In genomic region chr4:1285790-1286553, GRCh38 we compare ENCODE assay signal across 9 cellular contexts. TPM values are rescaled to one million over a fixed set of nuclear protein-coding genes. Genes with fewer than 3 reads are reported as not detected.
DNase-seq lines count a peak whose midpoint lies in the region; ATAC-seq and TF ChIP-seq lines count a peak whose summit lies in the region.
"Had no signal": no experiment of that assay in that cellular context is flagged by ENCODE, and none has a peak within 500 bp of the region (broad histone marks: within the 10 kb centered on the region; RNA-seq: fewer than 3 reads in every experiment).

No MANE protein-coding gene starts in this region.

- H3K9me3 ChIP-seq in gastrocnemius medialis = no peaks in the 10 kb centered on the region

- H3K27ac ChIP-seq in gastrocnemius medialis = no peak overlapping the region

- no peak for ATAC-seq in gastrocnemius medialis
- ATAC-seq: naive thymus-derived CD8-positive, alpha-beta T cell had no signal

- in situ Hi-C loops in gastrocnemius medialis (cut with MboI; ENCODE audit: low sequenced_read_pairs in 4 of 4) = no loop called here

- peak in 2 of 3 donors; percentile 31 to 45 for DNase-seq in stimulated activated CD4-positive, alpha-beta T cell treated with anti-CD3 and anti-CD28 coated beads, Interleukin-12 subunit alpha, Interleukin-12 subunit beta, amount 100 ng/mL, for 48 hours (ENCODE audit: low read depth in 2 of 3, low spot score in 1 of 3)
- DNase-seq in stimulated activated CD4-positive, alpha-beta T cell treated with anti-CD3 and anti-CD28 coated beads, Interleukin-12 subunit alpha, Interleukin-12 subunit beta, amount 100 ng/mL, for 4 hours = no peak
- DNase-seq in SK-N-DZ (ENCODE audit: low spot score) (peak; percentile 27), epithelial cell of proximal tubule (ENCODE audit: low read depth) (no peak), gastrocnemius medialis (no peak), EL (no peak), NCI-H146 treated with DMSO at 0.1 percent for 48 hours (lab: John Stamatoyannopoulos, UW; ENCODE audit: unreplicated experiment) (no peak)
- no peak for DNase-seq in activated CD4-positive, CD25-positive, alpha-beta regulatory T cell treated with anti-CD3 and anti-CD28 coated beads, Interleukin-2, amount 50 U/mL, for 72 hours

- no peaks in the 10 kb centered on the region for H3K36me3 ChIP-seq in gastrocnemius medialis

- no peaks in the 10 kb centered on the region for H3K27me3 ChIP-seq in gastrocnemius medialis

- TF ChIP-seq POLR2A in gastrocnemius medialis (IDR thresholded peaks at IDR 0.05) = no peak

- peaks cover 10 to 13% of the 10 kb centered on the region in 2 donors for H3K4me1 ChIP-seq in gastrocnemius medialis

- intact Hi-C loops in gastrocnemius medialis (cut with DNase I; ENCODE audit: low total_unique reads) = no loop called here

- H3K4me3 ChIP-seq in epithelial cell of proximal tubule (ENCODE audit: low read depth, low read length) = no peak overlapping the region
- H3K4me3 ChIP-seq in gastrocnemius medialis = no peak overlapping the region

- TF ChIP-seq CTCF in epithelial cell of proximal tubule (conservative IDR thresholded peaks at IDR 0.05; ENCODE audit: low read depth, low read length) (peak; percentile 41), gastrocnemius medialis (IDR thresholded peaks at IDR 0.05 in 4 of 5, conservative IDR thresholded peaks at IDR 0.05 in 1 of 5) (no peak)

RNA-seq across cellular contexts. Expression of gene MAEA, which starts 3.7 kb away (rescaled TPM):
- polyA plus RNA-seq in SK-N-DZ (2014; cell fraction: cytosol; rRNA removed) = 91.7 and 92.2 TPM in 2 replicates
- 101 and 110 TPM in 2 replicates for polyA plus RNA-seq in SK-N-DZ (2014; cell fraction: nucleus; rRNA removed)
- total RNA-seq in epithelial cell of proximal tubule (72.3 and 114 TPM in 2 replicates), gastrocnemius medialis (10 to 100 TPM; 30.0 to 42.7 (median 34.3) TPM)

RNA-seq across cellular contexts. Expression of gene CTBP1, which starts 37.0 kb away (rescaled TPM):
- 176 and 237 TPM in 2 replicates for polyA plus RNA-seq in SK-N-DZ (2014; cell fraction: cytosol; rRNA removed)
- 231 and 361 TPM in 2 replicates for polyA plus RNA-seq in SK-N-DZ (2014; cell fraction: nucleus; rRNA removed)
- total RNA-seq in epithelial cell of proximal tubule = 272 and 334 TPM in 2 replicates
- 100 to 1,000 TPM; 126 to 224 (median 169) TPM for total RNA-seq in gastrocnemius medialis

Comparison
In these comparisons a context has a peak if more than half of its experiments do, and no peak if none do; other contexts are left out.
1. DNase-seq: peak in stimulated activated CD4-positive, alpha-beta T cell treated with anti-CD3 and anti-CD28 coated beads, Interleukin-12 subunit alpha, Interleukin-12 subunit beta, amount 100 ng/mL, for 48 hours (2 of 3) and SK-N-DZ (single experiment); none in stimulated activated CD4-positive, alpha-beta T cell treated with anti-CD3 and anti-CD28 coated beads, Interleukin-12 subunit alpha, Interleukin-12 subunit beta, amount 100 ng/mL, for 4 hours (single experiment), epithelial cell of proximal tubule (single experiment), activated CD4-positive, CD25-positive, alpha-beta regulatory T cell treated with anti-CD3 and anti-CD28 coated beads, Interleukin-2, amount 50 U/mL, for 72 hours (single experiment), gastrocnemius medialis (0 of 2), EL (single experiment) and NCI-H146 treated with DMSO at 0.1 percent for 48 hours (single experiment).